ENCODE assay signal across 22 cellular contexts in the genomic region with DNA sequence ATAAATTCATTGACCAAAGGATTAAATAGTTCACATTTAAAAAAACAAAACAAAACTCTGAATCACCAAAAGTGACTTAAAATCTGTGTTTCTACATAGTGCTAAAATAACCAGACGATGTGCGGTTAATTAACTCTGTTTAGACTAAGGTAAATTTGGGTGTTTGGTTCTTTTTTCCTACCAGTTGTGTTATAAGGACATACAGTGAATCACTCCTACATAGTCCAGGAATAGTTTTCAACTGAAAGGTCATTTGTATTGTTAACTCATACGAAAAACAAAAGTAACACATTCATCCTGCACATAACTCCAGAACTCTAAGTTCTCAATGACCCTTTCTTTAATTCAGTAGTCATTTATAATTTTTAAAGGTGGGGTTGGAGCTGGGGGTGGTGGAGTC.
"Had no signal": no experiment of that assay in that cellular context is flagged by ENCODE, and none has a peak within 500 bp of the region (broad histone marks: within the 10 kb centered on the region; RNA-seq: fewer than 3 reads in every experiment).

No MANE protein-coding gene starts in this region.

- H3K36me3 Mint-ChIP-seq: activated naive CD4-positive, alpha-beta T cell treated with anti-CD3 and anti-CD28 coated beads, Interleukin-2, amount 10 ng/mL, durations not matched to agents 7 days and 5 days; naive thymus-derived CD4-positive, alpha-beta T cell had no signal

- H3K9me3 Mint-ChIP-seq: activated CD4-positive, alpha-beta T cell treated with anti-CD3 and anti-CD28 coated beads, Interleukin-2, amount 10 ng/mL, durations not matched to agents 24 days and 14 days; activated naive CD4-positive, alpha-beta T cell treated with anti-CD3 and anti-CD28 coated beads, Interleukin-2, amount 10 ng/mL, durations not matched to agents 7 days and 5 days; activated T-cell treated with anti-CD3 and anti-CD28 coated beads, Interleukin-2, amount 50 U/mL, for 4 hours; naive thymus-derived CD4-positive, alpha-beta T cell had no signal

- H3K4me3 ChIP-seq: gastrocnemius medialis, mucosa of descending colon, transverse colon, vagina had no signal

- H3K27ac Mint-ChIP-seq: activated CD4-positive, alpha-beta T cell treated with anti-CD3 and anti-CD28 coated beads, Interleukin-2, amount 10 ng/mL, durations not matched to agents 24 days and 14 days; activated CD8-positive, alpha-beta T cell treated with anti-CD3 and anti-CD28 coated beads, Interleukin-2, amount 10 ng/mL, durations not matched to agents 7 days and 5 days; activated naive CD4-positive, alpha-beta T cell treated with anti-CD3 and anti-CD28 coated beads, Interleukin-2, amount 10 ng/mL, durations not matched to agents 7 days and 5 days; naive thymus-derived CD4-positive, alpha-beta T cell had no signal

- H3K27me3 Mint-ChIP-seq: activated CD4-positive, alpha-beta T cell treated with anti-CD3 and anti-CD28 coated beads, Interleukin-2, amount 10 ng/mL, durations not matched to agents 24 days and 14 days; activated naive CD4-positive, alpha-beta T cell treated with anti-CD3 and anti-CD28 coated beads, Interleukin-2, amount 10 ng/mL, durations not matched to agents 7 days and 5 days had no signal

- H3K27me3 ChIP-seq: gastrocnemius medialis, neutrophil, transverse colon, vagina had no signal

- H3K36me3 ChIP-seq: gastrocnemius medialis, neutrophil, transverse colon, vagina had no signal

- H3K4me1 Mint-ChIP-seq: activated naive CD4-positive, alpha-beta T cell treated with anti-CD3 and anti-CD28 coated beads, Interleukin-2, amount 10 ng/mL, durations not matched to agents 7 days and 5 days; naive thymus-derived CD4-positive, alpha-beta T cell had no signal

- H3K4me1 ChIP-seq: vagina had no signal

- DNase-seq: activated CD4-positive, alpha-beta T cell treated with anti-CD3 and anti-CD28 coated beads, Interleukin-2, amount 10 ng/mL, durations not matched to agents 24 days and 14 days; activated CD4-positive, CD25-positive, alpha-beta regulatory T cell; activated CD8-positive, alpha-beta memory T cell treated with anti-CD3 and anti-CD28 coated beads, Interleukin-2, amount 50 U/mL, for 4 hours; activated CD8-positive, alpha-beta T cell treated with anti-CD3 and anti-CD28 coated beads, Interleukin-2, amount 10 ng/mL, durations not matched to agents 7 days and 5 days; activated naive CD4-positive, alpha-beta T cell treated with anti-CD3 and anti-CD28 coated beads, Interleukin-2, amount 10 ng/mL, durations not matched to agents 7 days and 5 days; activated T-cell treated with anti-CD3 and anti-CD28 coated beads, Interleukin-2, amount 50 U/mL, for 4 hours; gastrocnemius medialis; head of caudate nucleus; kidney glomerular epithelial cell; left ventricle myocardium superior; mucosa of descending colon; naive thymus-derived CD4-positive, alpha-beta T cell; posterior cingulate gyrus; retina; stimulated activated CD4-positive, alpha-beta T cell treated with anti-CD3 and anti-CD28 coated beads, Interleukin-12 subunit alpha, Interleukin-12 subunit beta, amount 100 ng/mL, for 4 hours; stimulated activated CD4-positive, alpha-beta T cell treated with anti-CD3 and anti-CD28 coated beads, Interleukin-1b, Interleukin-23, amount 100 ng/mL, for 48 hours; stimulated activated CD8-positive, alpha-beta memory T cell treated with anti-CD3 and anti-CD28 coated beads, Interleukin-4, amount 100 ng/mL, for 48 hours; stimulated activated naive CD8-positive, alpha-beta T cell treated with anti-CD3 and anti-CD28 coated beads, Interleukin-15, Interleukin-2, amounts not matched to agents 100 U/mL and 50 U/mL, for 24 hours; transverse colon had no signal

- ATAC-seq: activated CD8-positive, alpha-beta T cell treated with anti-CD3 and anti-CD28 coated beads, Interleukin-2, amount 10 ng/mL, durations not matched to agents 7 days and 5 days; activated T-cell treated with anti-CD3 and anti-CD28 coated beads, Interleukin-2, amount 50 U/mL, for 4 hours; gastrocnemius medialis; left ventricle myocardium superior; mucosa of descending colon; naive thymus-derived CD4-positive, alpha-beta T cell; stimulated activated naive CD8-positive, alpha-beta T cell treated with anti-CD3 and anti-CD28 coated beads, Interleukin-15, Interleukin-2, amounts not matched to agents 100 U/mL and 50 U/mL, for 24 hours had no signal

- H3K4me3 Mint-ChIP-seq: activated CD4-positive, alpha-beta T cell treated with anti-CD3 and anti-CD28 coated beads, Interleukin-2, amount 10 ng/mL, durations not matched to agents 24 days and 14 days; activated CD8-positive, alpha-beta T cell treated with anti-CD3 and anti-CD28 coated beads, Interleukin-2, amount 10 ng/mL, durations not matched to agents 7 days and 5 days; activated naive CD4-positive, alpha-beta T cell treated with anti-CD3 and anti-CD28 coated beads, Interleukin-2, amount 10 ng/mL, durations not matched to agents 7 days and 5 days; activated T-cell treated with anti-CD3 and anti-CD28 coated beads, Interleukin-2, amount 50 U/mL, for 4 hours; naive thymus-derived CD4-positive, alpha-beta T cell had no signal

- H3K27ac ChIP-seq: epithelial cell of prostate, gastrocnemius medialis, neutrophil, transverse colon, vagina had no signal

- H3K9me3 ChIP-seq: gastrocnemius medialis, mucosa of descending colon, neutrophil, transverse colon, vagina had no signal
